Comparison of ENCODE assay signal across 11 cellular contexts in genomic region chr16:30023586-30023985, GRCh38. TPM values are rescaled to one million over a fixed set of nuclear protein-coding genes. Genes with fewer than 3 reads are reported as not detected.
"Had no signal": no experiment of that assay in that cellular context is flagged by ENCODE, and none has a peak within 500 bp of the region (broad histone marks: within the 10 kb centered on the region; RNA-seq: fewer than 3 reads in every experiment).

No MANE protein-coding gene starts in this region.

- H3K9me3 Mint-ChIP-seq: HFFc6, IgD-negative memory B cell had no signal

- ATAC-seq: HCT116, HepG2 had no signal

- H3K27ac Mint-ChIP-seq: HFFc6, IgD-negative memory B cell had no signal

- FAIRE-seq: HepG2 had no signal

- H3K4me3 Mint-ChIP-seq: HFFc6 had no signal

- H3K36me3 ChIP-seq: HAP-1 had no signal

- H3K4me3 ChIP-seq: GM23248, HAP-1 had no signal

- DNase-seq: GM23248, GOT3, H7, HFFc6, KBM-7 had no signal

- H3K9me3 ChIP-seq: HAP-1 had no signal

RNA-seq across cellular contexts. Expression of gene C16orf92, which starts 0.6 kb away (rescaled TPM):
- total RNA-seq: GM23248, H4, H7, HepG2, HFFc6, HT1080 had no signal

RNA-seq across cellular contexts. Expression of gene TLCD3B, which starts 7.5 kb away (rescaled TPM):
- total RNA-seq: GM23248, HepG2 had no signal

RNA-seq across cellular contexts. Expression of gene DOC2A, which starts 12.8 kb away (rescaled TPM):
- total RNA-seq: GM23248 had no signal
